12 cellular contexts compared by ENCODE assay signal in the genomic region with DNA sequence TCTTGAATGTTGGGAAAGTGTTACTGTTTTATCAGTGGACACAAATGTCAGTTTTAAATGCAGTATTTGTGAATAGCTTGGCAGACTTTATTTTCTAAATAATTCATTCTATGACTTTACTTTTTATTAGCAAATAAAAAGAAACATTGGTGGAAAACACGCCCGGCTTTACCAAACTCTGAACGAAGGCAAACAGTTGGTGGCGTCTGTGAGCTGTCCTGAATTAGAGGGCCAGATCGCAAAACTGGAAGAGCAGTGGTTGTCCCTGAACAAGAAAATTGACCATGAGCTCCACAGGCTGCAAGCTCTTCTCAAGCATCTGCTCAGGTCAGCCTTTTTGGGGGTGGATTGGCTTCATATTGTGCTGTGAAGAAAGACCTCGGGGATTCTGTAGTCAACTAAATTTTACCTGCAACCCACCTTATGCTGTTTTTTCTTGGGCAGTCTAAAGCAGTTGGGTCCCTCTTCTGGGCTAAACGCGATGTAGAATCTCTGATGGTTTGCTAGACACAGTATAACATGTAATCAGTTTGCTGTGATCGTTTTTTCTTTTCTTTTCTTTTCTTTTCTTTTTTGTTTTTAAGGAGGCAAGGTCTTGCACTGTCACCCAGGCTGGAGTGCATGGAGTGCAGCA.
A peak's percentile ranks its signal among the peaks of the same experiment; 100 is the strongest.
DNase-seq lines count a peak whose midpoint lies in the region; ATAC-seq and TF ChIP-seq lines count a peak whose summit lies in the region.
"Had no signal": no experiment of that assay in that cellular context is flagged by ENCODE, and none has a peak within 500 bp of the region (broad histone marks: within the 10 kb centered on the region; RNA-seq: fewer than 3 reads in every experiment).

No MANE protein-coding gene starts in this region.

- H3K27me3 ChIP-seq in neural progenitor cell, result no peaks in the 10 kb centered on the region

- TF ChIP-seq CTCF in cardiac fibroblast (IDR thresholded peaks at IDR 0.05; ENCODE audit: low read depth, low read length) (peak; percentile 34), neural progenitor cell (IDR thresholded peaks at IDR 0.05) (peak; percentile 43), mesothelial cell of epicardium (IDR thresholded peaks at IDR 0.05; ENCODE audit: unreplicated experiment) (no peak)

- H3K4me3 ChIP-seq in cardiac fibroblast (replicated peaks in 1 of 2; ENCODE audit: low read depth in 2 of 2, low read length in 2 of 2) (no peak overlapping the region), neural progenitor cell (no peak overlapping the region)

- H3K4me2 ChIP-seq in neural progenitor cell, result no peak overlapping the region

- peaks cover 26% of the 10 kb centered on the region for H3K36me3 ChIP-seq in neural progenitor cell

- no peaks in the 10 kb centered on the region for H3K27me3 Mint-ChIP-seq in neural progenitor cell (ENCODE audit: insufficient read depth, low read depth)
- no peaks in the 10 kb centered on the region for H3K27me3 Mint-ChIP-seq in mesothelial cell of epicardium (ENCODE audit: low read depth)

- H3K4me3 Mint-ChIP-seq in neural progenitor cell, result no peak overlapping the region
- H3K4me3 Mint-ChIP-seq in mesothelial cell of epicardium, result no peak overlapping the region
- H3K4me3 Mint-ChIP-seq: nephron progenitor cell had no signal

- H2AFZ ChIP-seq in neural progenitor cell (replicated peaks), result no peak overlapping the region

- H3F3A ChIP-seq in neural progenitor cell (ENCODE audit: low read depth), result no peaks in the 10 kb centered on the region

- no peak overlapping the region for H3K27ac ChIP-seq in neural progenitor cell
- H3K27ac ChIP-seq: WERI-Rb-1 had no signal

- H3K4me1 ChIP-seq in neural progenitor cell, result no peaks in the 10 kb centered on the region

- H3K9ac ChIP-seq in neural progenitor cell, result no peak overlapping the region

- H3K9me3 ChIP-seq in neural progenitor cell (ENCODE audit: low read depth), result no peaks in the 10 kb centered on the region

- H3K27ac Mint-ChIP-seq in neural progenitor cell (no peak overlapping the region), mesothelial cell of epicardium (no peak overlapping the region)
- H3K27ac Mint-ChIP-seq: nephron progenitor cell had no signal

- ATAC-seq in HG02610 (IDR thresholded peaks at IDR 0.05; ENCODE audit: unreplicated experiment), result no peak

- H3K9me3 Mint-ChIP-seq in neural progenitor cell, result no peaks in the 10 kb centered on the region
- no peaks in the 10 kb centered on the region for H3K9me3 Mint-ChIP-seq in mesothelial cell of epicardium
- H3K9me3 Mint-ChIP-seq: nephron progenitor cell had no signal

- H3K36me3 Mint-ChIP-seq in neural progenitor cell (peaks cover 29% of the 10 kb centered on the region), mesothelial cell of epicardium (peaks cover 34% of the 10 kb centered on the region)

- in situ Hi-C loops in KBM-7 (cut with MboI; ENCODE audit: low pct_unique_long_range_greater_than_20kb, low sequenced_read_pairs), result no loop called here

- H3K79me2 ChIP-seq in neural progenitor cell (ENCODE audit: low read depth), result no peaks in the 10 kb centered on the region

- H3K4me1 Mint-ChIP-seq in neural progenitor cell (no peaks in the 10 kb centered on the region), mesothelial cell of epicardium (no peaks in the 10 kb centered on the region)
- H3K4me1 Mint-ChIP-seq: nephron progenitor cell had no signal

- H4K20me1 ChIP-seq in neural progenitor cell (ENCODE audit: low read depth), result no peaks in the 10 kb centered on the region

- peak; percentile 43 for DNase-seq in SIG-M5 treated with dmso at 0.1 percent for 504 hours (lab: John Stamatoyannopoulos, UW; ENCODE audit: unreplicated experiment)
- DNase-seq in SIG-M5 (lab: John Stamatoyannopoulos, UW), result no peak
- peak; percentile 17 for DNase-seq in KBM-7
- DNase-seq in cardiac fibroblast (ENCODE audit: low read depth in 2 of 2), result peak; percentile 26 to 50
- DNase-seq in neural progenitor cell (ENCODE audit: low spot score), result peak; percentile 19
- DNase-seq in mesothelial cell of epicardium (ENCODE audit: low spot score in 2 of 2, unreplicated experiment in 2 of 2), result no peak
- DNase-seq in RKO (ENCODE audit: low spot score), result no peak
- DNase-seq: GOT3, NCI-H510A, nephron progenitor cell, WERI-Rb-1 had no signal

Comparison
In these comparisons a context has a peak if more than half of its experiments do, and no peak if none do; other contexts are left out.
1. DNase-seq: peak in SIG-M5 treated with dmso at 0.1 percent for 504 hours (single experiment), KBM-7 (single experiment), cardiac fibroblast (2 of 2) and neural progenitor cell (single experiment); none in SIG-M5 (single experiment), mesothelial cell of epicardium (0 of 2) and RKO (single experiment).